In the genomic region with DNA sequence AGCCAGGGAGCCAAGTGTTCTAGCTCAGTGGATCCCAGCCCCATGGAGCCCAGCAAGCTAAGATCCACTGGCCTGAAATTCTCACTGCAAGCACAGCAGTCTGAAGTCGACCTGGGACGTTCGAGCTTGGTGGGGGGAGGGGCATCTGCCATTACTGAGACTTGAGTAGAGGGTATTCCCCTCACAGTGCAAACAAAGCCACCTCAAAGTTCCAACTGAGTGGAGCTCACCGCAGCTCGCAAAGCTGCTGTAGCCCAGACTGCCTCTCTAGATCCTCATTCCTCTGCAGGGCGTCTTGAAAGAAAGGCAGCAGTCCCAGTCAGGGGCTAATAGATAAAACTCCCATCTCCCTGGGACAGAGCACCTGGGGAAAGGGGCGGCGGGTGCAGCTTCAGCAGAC, we compare ENCODE assay signal across 31 cellular contexts.
"Had no signal": no experiment of that assay in that cellular context is flagged by ENCODE, and none has a peak within 500 bp of the region (broad histone marks: within the 10 kb centered on the region; RNA-seq: fewer than 3 reads in every experiment).

No MANE protein-coding gene starts in this region.

- H3K4me1 ChIP-seq: ascending aorta, breast epithelium, colonic mucosa, foreskin keratinocyte, gastrocnemius medialis, heart left ventricle had no signal

- H3K9me3 Mint-ChIP-seq: activated CD4-positive, alpha-beta memory T cell treated with anti-CD3 and anti-CD28 coated beads, Interleukin-2, amount 10 ng/mL, durations not matched to agents 7 days and 5 days; activated CD4-positive, alpha-beta T cell treated with anti-CD3 and anti-CD28 coated beads, Interleukin-2, amount 10 ng/mL, durations not matched to agents 7 days and 5 days; activated naive CD4-positive, alpha-beta T cell treated with anti-CD3 and anti-CD28 coated beads, Interleukin-2, amount 10 ng/mL, durations not matched to agents 7 days and 5 days; activated naive CD4-positive, alpha-beta T cell treated with anti-CD3 and anti-CD28 coated beads, Interleukin-2, amount 50 U/mL, for 72 hours; activated T-cell treated with anti-CD3 and anti-CD28 coated beads, Interleukin-2, amount 50 U/mL, for 24 hours; T-helper 2 cell treated with Interferon-gamma antibody and Interleukin-4, amounts not matched to agents 5 μg/mL and 100 μg/mL, for 36 hours had no signal

- DNase-seq: activated CD4-positive, alpha-beta memory T cell treated with anti-CD3 and anti-CD28 coated beads, Interleukin-2, amount 10 ng/mL, durations not matched to agents 7 days and 5 days; activated CD4-positive, alpha-beta T cell treated with anti-CD3 and anti-CD28 coated beads for 1 hour; activated CD4-positive, alpha-beta T cell treated with anti-CD3 and anti-CD28 coated beads for 4 hours; activated CD4-positive, alpha-beta T cell treated with anti-CD3 and anti-CD28 coated beads, Interleukin-2, amount 10 ng/mL, durations not matched to agents 7 days and 5 days; activated CD4-positive, alpha-beta T cell treated with anti-CD3 and anti-CD28 coated beads, Interleukin-2, amount 50 U/mL, for 4 hours; activated CD8-positive, alpha-beta memory T cell treated with anti-CD3 and anti-CD28 coated beads, Interleukin-2, amount 50 U/mL, for 48 hours; activated gamma-delta T cell; activated naive CD4-positive, alpha-beta T cell; activated naive CD4-positive, alpha-beta T cell treated with anti-CD3 and anti-CD28 coated beads, Interleukin-2, amount 10 ng/mL, durations not matched to agents 7 days and 5 days; activated naive CD8-positive, alpha-beta T cell treated with anti-CD3 and anti-CD28 coated beads, Interleukin-2, amount 10 ng/mL, durations not matched to agents 7 days and 5 days; activated T-cell treated with anti-CD3 and anti-CD28 coated beads for 4 hours; activated T-cell treated with anti-CD3 and anti-CD28 coated beads, Interleukin-2, amount 50 U/mL, for 24 hours; activated T-cell treated with anti-CD3 and anti-CD28 coated beads, Interleukin-2, amount 50 U/mL, for 72 hours; central memory CD4-positive, alpha-beta T cell; cerebellar nuclear complex; colonic mucosa; dorsolateral prefrontal cortex; effector memory CD4-positive, alpha-beta T cell; endodermal cell; foreskin keratinocyte; gastrocnemius medialis; glutamatergic neuron; heart left ventricle; T-helper 17 cell; T1000 had no signal

- H3K9me3 ChIP-seq: ascending aorta, colonic mucosa, gastrocnemius medialis, heart left ventricle had no signal

- H3K4me1 Mint-ChIP-seq: activated CD4-positive, alpha-beta memory T cell treated with anti-CD3 and anti-CD28 coated beads, Interleukin-2, amount 10 ng/mL, durations not matched to agents 7 days and 5 days; activated CD4-positive, alpha-beta T cell treated with anti-CD3 and anti-CD28 coated beads, Interleukin-2, amount 10 ng/mL, durations not matched to agents 7 days and 5 days; activated naive CD4-positive, alpha-beta T cell treated with anti-CD3 and anti-CD28 coated beads, Interleukin-2, amount 10 ng/mL, durations not matched to agents 7 days and 5 days; activated naive CD8-positive, alpha-beta T cell treated with anti-CD3 and anti-CD28 coated beads, Interleukin-2, amount 10 ng/mL, durations not matched to agents 7 days and 5 days; brain; endodermal cell; T-helper 17 cell had no signal

- H3K4me3 ChIP-seq: ascending aorta, breast epithelium, cardiac muscle cell, colonic mucosa, dorsolateral prefrontal cortex, gastrocnemius medialis, heart left ventricle had no signal

- H3K27me3 Mint-ChIP-seq: activated CD4-positive, alpha-beta memory T cell treated with anti-CD3 and anti-CD28 coated beads, Interleukin-2, amount 10 ng/mL, durations not matched to agents 7 days and 5 days; activated CD4-positive, alpha-beta T cell treated with anti-CD3 and anti-CD28 coated beads, Interleukin-2, amount 10 ng/mL, durations not matched to agents 7 days and 5 days; activated naive CD4-positive, alpha-beta T cell treated with anti-CD3 and anti-CD28 coated beads, Interleukin-2, amount 10 ng/mL, durations not matched to agents 7 days and 5 days; activated naive CD8-positive, alpha-beta T cell treated with anti-CD3 and anti-CD28 coated beads, Interleukin-2, amount 10 ng/mL, durations not matched to agents 7 days and 5 days; brain; T-helper 17 cell had no signal

- H3K27ac ChIP-seq: ascending aorta, breast epithelium, cardiac muscle cell, colonic mucosa, dorsolateral prefrontal cortex, foreskin keratinocyte, gastrocnemius medialis, heart left ventricle had no signal

- H3K27me3 ChIP-seq: ascending aorta, cardiac muscle cell, colonic mucosa, foreskin keratinocyte, gastrocnemius medialis, heart left ventricle had no signal

- H3K36me3 ChIP-seq: ascending aorta, breast epithelium, cardiac muscle cell, colonic mucosa, gastrocnemius medialis, heart left ventricle had no signal

- H3K36me3 Mint-ChIP-seq: activated naive CD4-positive, alpha-beta T cell treated with anti-CD3 and anti-CD28 coated beads, Interleukin-2, amount 10 ng/mL, durations not matched to agents 7 days and 5 days; activated naive CD4-positive, alpha-beta T cell treated with anti-CD3 and anti-CD28 coated beads, Interleukin-2, amount 50 U/mL, for 72 hours; activated naive CD8-positive, alpha-beta T cell treated with anti-CD3 and anti-CD28 coated beads, Interleukin-2, amount 10 ng/mL, durations not matched to agents 7 days and 5 days; brain had no signal

- H3K4me3 Mint-ChIP-seq: activated CD4-positive, alpha-beta memory T cell treated with anti-CD3 and anti-CD28 coated beads, Interleukin-2, amount 10 ng/mL, durations not matched to agents 7 days and 5 days; activated CD4-positive, alpha-beta T cell treated with anti-CD3 and anti-CD28 coated beads, Interleukin-2, amount 10 ng/mL, durations not matched to agents 7 days and 5 days; activated naive CD4-positive, alpha-beta T cell treated with anti-CD3 and anti-CD28 coated beads, Interleukin-2, amount 10 ng/mL, durations not matched to agents 7 days and 5 days; activated naive CD8-positive, alpha-beta T cell treated with anti-CD3 and anti-CD28 coated beads, Interleukin-2, amount 10 ng/mL, durations not matched to agents 7 days and 5 days; activated T-cell treated with anti-CD3 and anti-CD28 coated beads, Interleukin-2, amount 50 U/mL, for 24 hours; activated T-cell treated with anti-CD3 and anti-CD28 coated beads, Interleukin-2, amount 50 U/mL, for 72 hours; brain; endodermal cell; T-helper 17 cell; T-helper 2 cell treated with Interferon-gamma antibody and Interleukin-4, amounts not matched to agents 5 μg/mL and 100 μg/mL, for 36 hours had no signal

- H3K27ac Mint-ChIP-seq: activated CD4-positive, alpha-beta memory T cell treated with anti-CD3 and anti-CD28 coated beads, Interleukin-2, amount 10 ng/mL, durations not matched to agents 7 days and 5 days; activated CD4-positive, alpha-beta T cell treated with anti-CD3 and anti-CD28 coated beads, Interleukin-2, amount 10 ng/mL, durations not matched to agents 7 days and 5 days; activated naive CD4-positive, alpha-beta T cell treated with anti-CD3 and anti-CD28 coated beads, Interleukin-2, amount 10 ng/mL, durations not matched to agents 7 days and 5 days; activated naive CD4-positive, alpha-beta T cell treated with anti-CD3 and anti-CD28 coated beads, Interleukin-2, amount 50 U/mL, for 72 hours; activated naive CD8-positive, alpha-beta T cell treated with anti-CD3 and anti-CD28 coated beads, Interleukin-2, amount 10 ng/mL, durations not matched to agents 7 days and 5 days; activated T-cell treated with anti-CD3 and anti-CD28 coated beads, Interleukin-2, amount 50 U/mL, for 24 hours; activated T-cell treated with anti-CD3 and anti-CD28 coated beads, Interleukin-2, amount 50 U/mL, for 72 hours; brain; endodermal cell; T-helper 17 cell; T-helper 2 cell treated with Interferon-gamma antibody and Interleukin-4, amounts not matched to agents 5 μg/mL and 100 μg/mL, for 36 hours had no signal
